In genomic region chr5:1437452-1437851, GRCh38 we compare ENCODE assay signal across 10 cellular contexts. TPM values are rescaled to one million over a fixed set of nuclear protein-coding genes. Genes with fewer than 3 reads are reported as not detected.
DNase-seq lines count a peak whose midpoint lies in the region; ATAC-seq, FAIRE-seq and TF ChIP-seq lines count a peak whose summit lies in the region.
"Had no signal": no experiment of that assay in that cellular context is flagged by ENCODE, and none has a peak within 500 bp of the region (broad histone marks: within the 10 kb centered on the region; RNA-seq: fewer than 3 reads in every experiment).

No MANE protein-coding gene starts in this region.

- no peak for TF ChIP-seq POLR2A in HCT116 (IDR thresholded peaks at IDR 0.05; ENCODE audit: borderline replicate concordance, extremely low read depth, insufficient read depth, insufficient read length)
- TF ChIP-seq POLR2A in GM12892 (IDR thresholded peaks at IDR 0.05; ENCODE audit: low read depth, low read length), result no peak

- ATAC-seq in HCT116 (peak; percentile 92), HG02571 (IDR thresholded peaks at IDR 0.05; ENCODE audit: unreplicated experiment) (no peak)

- H3K27ac ChIP-seq in HCT116 (ENCODE audit: low read depth, low read length), result no peak overlapping the region

- 0 out of 2 replicates have a peak, but pooled peaks have one; percentile 3 for TF ChIP-seq RAD21 in HCT116 (IDR thresholded peaks at IDR 0.05; ENCODE audit: low read depth)

- no peaks in the 10 kb centered on the region for H3K9me3 ChIP-seq in HCT116 (ENCODE audit: control insufficient read depth in 1 of 2, insufficient read depth in 1 of 2, low read depth in 1 of 2, low read length in 2 of 2)

- POLR2A ChIA-PET in HCT116 (lab: Charles Lee), result no interaction called here

- no peak for FAIRE-seq in GM12892 (lab: Jason Lieb, UNC)
- FAIRE-seq: endometrium had no signal

- H3K4me2 ChIP-seq in HCT116 (ENCODE audit: low read length), result peak overlapping the region; percentile 46

- H3K4me1 ChIP-seq in HCT116 (ENCODE audit: control insufficient read depth in 1 of 2, insufficient read depth in 2 of 2, low read length in 2 of 2), result peaks cover 5 to 10% of the 10 kb centered on the region in 2 experiments

- H2AFZ ChIP-seq in HCT116 (ENCODE audit: low read depth, low read length, poor library complexity, severe bottlenecking), result peak overlapping the region; percentile 63

- H4K20me1 ChIP-seq in HCT116 (ENCODE audit: insufficient read depth), result no peaks in the 10 kb centered on the region

- H3K79me2 ChIP-seq in HCT116 (ENCODE audit: insufficient read depth, low read length), result no peaks in the 10 kb centered on the region

- no peaks in the 10 kb centered on the region for H3K27me3 ChIP-seq in HCT116 (ENCODE audit: insufficient read depth, low read length)

- RAD21 ChIA-PET in HCT116 (lab: Charles Lee; ENCODE audit: low non-redundant PET in 1 of 2, low total read pairs in 2 of 2, uncharacterized antibody in 2 of 2, unreplicated experiment in 2 of 2), result no interaction called here

- intact Hi-C loops in HCT116 (cut with micrococcal nuclease), result no loop called here

- DNase-seq in AG20443 (ENCODE audit: low spot score), result peak; percentile 87
- DNase-seq in HCT116 (ENCODE audit: low read depth, low spot score), result peak; percentile 4
- DNase-seq in NCI-H460 (ENCODE audit: extremely low read depth, low read depth), result peak; percentile 7
- DNase-seq in fibroblast of the aortic adventitia (ENCODE audit: low read depth), result peak; percentile 35
- no peak for DNase-seq in HUDEP-2 (lab: John Stamatoyannopoulos, UW; ENCODE audit: unreplicated experiment in 76 of 76)
- no peak for DNase-seq in UCSD-AML1 (lab: John Stamatoyannopoulos, UW; ENCODE audit: unreplicated experiment)
- DNase-seq in GM12892 (ENCODE audit: insufficient read length), result no peak
- DNase-seq: naive B cell had no signal

- 0 out of 2 replicates have a peak overlapping the region, but pooled peaks have one; percentile 11 for H3K9ac ChIP-seq in HCT116 (ENCODE audit: low read length)

- CTCF ChIA-PET in HCT116 (lab: Charles Lee), result no interaction called here

- BruUV-seq in HCT116 (replicated peaks; lab: Mats Ljungman, UMichigan), result no TSS peak

- no peaks in the 10 kb centered on the region for H3K36me3 ChIP-seq in HCT116 (ENCODE audit: control insufficient read depth in 1 of 2, insufficient read depth in 2 of 2, low read length in 2 of 2)

- H3K9me2 ChIP-seq in HCT116 (ENCODE audit: insufficient read depth), result no peaks in the 10 kb centered on the region

- TF ChIP-seq CTCF in HCT116 (IDR thresholded peaks at IDR 0.05 in 2 of 3, conservative IDR thresholded peaks at IDR 0.05 in 1 of 3; ENCODE audit: borderline replicate concordance in 1 of 3, insufficient read depth in 1 of 3, low read depth in 2 of 3, low read length in 2 of 3), result no peak
- peak; percentile 11 for TF ChIP-seq CTCF in fibroblast of the aortic adventitia (IDR thresholded peaks at IDR 0.05; ENCODE audit: insufficient read depth, low read length)

- H3K4me3 ChIP-seq in HCT116 (replicated peaks in 1 of 2; ENCODE audit: low read depth in 1 of 2, low read length in 2 of 2) (no peak overlapping the region), fibroblast of the aortic adventitia (ENCODE audit: low read depth, low read length) (no peak overlapping the region)

TF ChIP-seq in HCT116, 20 proteins besides CTCF, POLR2A, EP300 and RAD21:
- TF ChIP-seq, protein P1, sequence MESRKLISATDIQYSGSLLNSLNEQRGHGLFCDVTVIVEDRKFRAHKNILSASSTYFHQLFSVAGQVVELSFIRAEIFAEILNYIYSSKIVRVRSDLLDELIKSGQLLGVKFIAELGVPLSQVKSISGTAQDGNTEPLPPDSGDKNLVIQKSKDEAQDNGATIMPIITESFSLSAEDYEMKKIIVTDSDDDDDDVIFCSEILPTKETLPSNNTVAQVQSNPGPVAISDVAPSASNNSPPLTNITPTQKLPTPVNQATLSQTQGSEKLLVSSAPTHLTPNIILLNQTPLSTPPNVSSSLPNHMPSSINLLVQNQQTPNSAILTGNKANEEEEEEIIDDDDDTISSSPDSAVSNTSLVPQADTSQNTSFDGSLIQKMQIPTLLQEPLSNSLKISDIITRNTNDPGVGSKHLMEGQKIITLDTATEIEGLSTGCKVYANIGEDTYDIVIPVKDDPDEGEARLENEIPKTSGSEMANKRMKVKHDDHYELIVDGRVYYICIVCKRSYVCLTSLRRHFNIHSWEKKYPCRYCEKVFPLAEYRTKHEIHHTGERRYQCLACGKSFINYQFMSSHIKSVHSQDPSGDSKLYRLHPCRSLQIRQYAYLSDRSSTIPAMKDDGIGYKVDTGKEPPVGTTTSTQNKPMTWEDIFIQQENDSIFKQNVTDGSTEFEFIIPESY (IDR thresholded peaks at IDR 0.05; ENCODE audit: extremely low read depth, insufficient replicate concordance, low read length), result no peak
TF ChIP-seq in HCT116: peak in this region for 0.

RNA-seq across cellular contexts. Expression of gene SLC6A3, which starts 7.8 kb away (rescaled TPM):
- not detected for total RNA-seq in HCT116 (2021; ENCODE audit: unreplicated experiment)
- 0.04 TPM in 1 of 2 replicates, not detected in the other for polyA plus RNA-seq in HCT116 (2012)
- not detected in 2 replicates for total RNA-seq in NCI-H460 (2014; rRNA removed; shearing (Covaris generic))
- polyA plus RNA-seq in NCI-H460 (2014; cell fraction: nucleus; rRNA removed), result 0.22 TPM in 1 of 2 replicates, not detected in the other
- not detected in 2 replicates for total RNA-seq in fibroblast of the aortic adventitia (ENCODE audit: low replicate concordance)
- not detected for polyA plus RNA-seq in GM12892 (2012; ENCODE audit: missing spikeins)

Comparison
In these comparisons a context has a peak if more than half of its experiments do, and no peak if none do; other contexts are left out.
1. DNase-seq: peak in AG20443 (single experiment), HCT116 (single experiment), NCI-H460 (single experiment) and fibroblast of the aortic adventitia (single experiment); none in HUDEP-2 (0 of 76), UCSD-AML1 (single experiment) and GM12892 (single experiment).